21 cellular contexts compared by ENCODE assay signal in the genomic region with DNA sequence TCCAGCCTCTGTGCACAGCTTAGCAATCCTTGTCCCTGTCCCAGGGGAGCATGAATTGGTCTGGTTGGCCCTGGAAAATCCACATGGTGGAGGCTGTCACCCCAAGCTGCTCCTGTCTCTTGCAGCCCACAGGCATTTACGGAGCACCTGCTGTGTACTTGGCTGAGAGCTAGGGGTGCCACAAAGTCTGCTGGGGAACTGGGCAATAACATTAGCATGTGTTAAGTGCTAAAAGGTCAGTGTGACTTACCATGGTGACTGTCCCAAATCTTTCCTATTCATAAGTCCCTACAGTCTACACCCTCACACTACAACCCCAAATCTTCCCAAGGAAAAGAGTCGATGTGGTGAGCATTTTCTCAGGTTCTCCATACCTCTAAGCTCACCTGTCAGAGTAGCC. TPM values are rescaled to one million over a fixed set of nuclear protein-coding genes. Genes with fewer than 3 reads are reported as not detected.
"Had no signal": no experiment of that assay in that cellular context is flagged by ENCODE, and none has a peak within 500 bp of the region (broad histone marks: within the 10 kb centered on the region; RNA-seq: fewer than 3 reads in every experiment).

No MANE protein-coding gene starts in this region.

- H3K36me3 ChIP-seq: right lobe of liver, upper lobe of right lung had no signal

- H2AFZ ChIP-seq: hepatocyte had no signal

- FAIRE-seq: kidney, TTC549 had no signal

- DNase-seq: activated CD4-positive, alpha-beta T cell treated with anti-CD3 and anti-CD28 coated beads, Interleukin-2, amount 10 ng/mL, durations not matched to agents 24 days and 14 days; activated CD8-positive, alpha-beta memory T cell treated with anti-CD3 and anti-CD28 coated beads, Interleukin-2, amount 50 U/mL, for 4 hours; activated CD8-positive, alpha-beta T cell treated with anti-CD3 and anti-CD28 coated beads, Interleukin-2, amount 10 ng/mL, durations not matched to agents 7 days and 5 days; activated gamma-delta T cell; activated naive CD8-positive, alpha-beta T cell treated with anti-CD3 and anti-CD28 coated beads for 36 hours; amygdala; body of pancreas; dermis blood vessel endothelial cell; effector memory CD8-positive, alpha-beta T cell; kidney; nephron progenitor cell; occipital lobe; right lobe of liver; spleen; stimulated activated naive CD8-positive, alpha-beta T cell treated with anti-CD3 and anti-CD28 coated beads, Interleukin-15, amount 100 ng/mL, for 72 hours; SW 1271; testis; upper lobe of right lung had no signal

- H3K4me1 ChIP-seq: body of pancreas, right lobe of liver, spleen, testis, upper lobe of right lung had no signal

- H3K79me2 ChIP-seq: hepatocyte had no signal

- ATAC-seq: activated CD8-positive, alpha-beta T cell treated with anti-CD3 and anti-CD28 coated beads, Interleukin-2, amount 10 ng/mL, durations not matched to agents 7 days and 5 days; body of pancreas; effector memory CD8-positive, alpha-beta T cell; right lobe of liver; upper lobe of right lung; WTC11 had no signal

- H3K4me3 ChIP-seq: body of pancreas, hepatocyte, right lobe of liver, spleen, testis, upper lobe of right lung had no signal

- H3K4me2 ChIP-seq: hepatocyte had no signal

- H3K27me3 ChIP-seq: body of pancreas, hepatocyte, right lobe of liver, spleen, testis, upper lobe of right lung had no signal

- H3K9me3 ChIP-seq: body of pancreas, right lobe of liver, spleen, testis, upper lobe of right lung had no signal

- H3K27ac ChIP-seq: body of pancreas, hepatocyte, right lobe of liver, spleen, testis, upper lobe of right lung had no signal

RNA-seq across cellular contexts. Expression of a gene that starts 53.6 kb away (rescaled TPM):
- total RNA-seq: activated CD4-positive, alpha-beta T cell treated with anti-CD3 and anti-CD28 coated beads, Interleukin-2, amount 10 ng/mL, durations not matched to agents 24 days and 14 days; dermis blood vessel endothelial cell; hepatocyte had no signal
